In the genomic region with DNA sequence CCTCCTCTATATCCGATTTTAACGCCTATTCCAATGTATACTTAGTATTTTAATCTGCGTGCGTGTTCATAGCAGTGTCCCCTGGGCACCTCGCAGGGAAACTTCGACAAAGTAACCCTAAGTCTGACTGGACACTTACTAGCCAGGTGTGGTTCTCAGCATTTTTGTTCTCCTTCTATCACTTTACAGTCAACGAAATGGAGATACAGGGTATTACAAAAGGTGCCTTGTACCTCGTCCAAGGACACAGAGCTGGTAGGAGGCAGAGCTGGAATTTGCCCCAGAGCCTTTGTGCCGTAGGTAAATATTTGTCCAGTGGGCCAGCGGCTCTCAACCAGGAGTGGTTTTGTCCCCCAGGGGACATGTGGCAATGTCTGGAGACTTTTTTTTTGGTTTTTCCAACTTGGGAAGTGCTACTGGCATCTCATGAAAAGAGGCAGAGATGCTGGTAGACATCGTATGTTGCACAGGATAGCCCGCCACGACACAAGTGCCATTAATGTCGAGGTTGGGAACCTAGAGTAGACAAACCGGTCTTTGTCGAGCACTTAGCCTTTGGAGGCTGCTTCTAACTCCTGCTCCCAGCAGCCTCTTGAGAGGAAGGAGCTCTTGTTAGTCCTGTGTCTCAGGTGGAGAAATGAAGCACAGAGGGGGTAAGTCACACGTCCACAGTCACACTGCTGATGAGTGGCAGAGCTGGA, we compare ENCODE assay signal across 8 cellular contexts. TPM values are rescaled to one million over a fixed set of nuclear protein-coding genes. Genes with fewer than 3 reads are reported as not detected.
DNase-seq lines count a peak whose midpoint lies in the region; FAIRE-seq and TF ChIP-seq lines count a peak whose summit lies in the region.

No MANE protein-coding gene starts in this region.

- peaks cover 47% of the 10 kb centered on the region for H4K20me1 ChIP-seq in BLaER1

- intact Hi-C loops in breast epithelium (cut with DNase I; ENCODE audit: low total_unique reads): no loop called here

- H3K9me3 ChIP-seq in BLaER1 (no peaks in the 10 kb centered on the region), KOPT-K1 (ENCODE audit: insufficient read depth, low read length, poor library complexity, severe bottlenecking) (no peaks in the 10 kb centered on the region), breast epithelium (no peaks in the 10 kb centered on the region), muscle layer of colon (ENCODE audit: low read length) (no peaks in the 10 kb centered on the region)

- H3K4me3 ChIP-seq in BLaER1: peak overlapping the region; percentile 77
- peak overlapping the region in 2 of 3 donors; percentile 60 to 76 for H3K4me3 ChIP-seq in breast epithelium
- H3K4me3 ChIP-seq in muscle layer of colon (ENCODE audit: low read depth in 1 of 2, low read length in 2 of 2): peak overlapping the region in 1 of 2 donors; percentile 57

- peak; percentile 62 to 67 for DNase-seq in breast epithelium (ENCODE audit: low spot score in 2 of 2)
- no peak for DNase-seq in AG08396 (ENCODE audit: low spot score)
- DNase-seq in frontal cortex (ENCODE audit: low spot score in 2 of 2): no peak
- no peak for DNase-seq in stimulated activated CD4-positive, alpha-beta T cell treated with anti-CD3 and anti-CD28 coated beads, Interleukin-2, amount 100 ng/mL, for 24 hours
- DNase-seq in hypothalamus (lab: John Stamatoyannopoulos, UW): no peak

- peak overlapping the region; percentile 92 for H3K4me2 ChIP-seq in BLaER1

- no peak for TF ChIP-seq POLR2A in breast epithelium (IDR thresholded peaks at IDR 0.05)

- peak overlapping the region; percentile 73 for H3K9ac ChIP-seq in BLaER1
- peak overlapping the region; percentile 1 for H3K9ac ChIP-seq in muscle layer of colon (ENCODE audit: low read length)

- H3K27me3 ChIP-seq in BLaER1 (no peaks in the 10 kb centered on the region), breast epithelium (no peaks in the 10 kb centered on the region), muscle layer of colon (ENCODE audit: control insufficient read depth in 1 of 2, insufficient read depth in 2 of 2, low read length in 2 of 2) (no peaks in the 10 kb centered on the region)

- H3K36me3 ChIP-seq in BLaER1 (peaks cover 33% of the 10 kb centered on the region), KOPT-K1 (ENCODE audit: insufficient read depth, low read length) (peaks cover 12% of the 10 kb centered on the region; the same call in 1 of the 2 replicates), breast epithelium (no peaks in the 10 kb centered on the region), muscle layer of colon (ENCODE audit: insufficient read depth, low read length) (peaks cover 3% of the 10 kb centered on the region)

- TF ChIP-seq CTCF in breast epithelium (IDR thresholded peaks at IDR 0.05): no peak

- H3K4me1 ChIP-seq in BLaER1 (peaks cover 54% of the 10 kb centered on the region), breast epithelium (peaks cover 0 to 22% of the 10 kb centered on the region in 2 donors), muscle layer of colon (ENCODE audit: insufficient read depth, low read length) (peaks cover 22% of the 10 kb centered on the region)

- H3K27ac ChIP-seq in BLaER1 (peak overlapping the region; percentile 63), KOPT-K1 (ENCODE audit: low read depth, low read length, poor library complexity, severe bottlenecking) (peak overlapping the region; percentile 84), breast epithelium (peak overlapping the region; percentile 97 to 98), muscle layer of colon (ENCODE audit: low read depth, low read length) (peak overlapping the region; percentile 39)

- FAIRE-seq in frontal cortex (lab: Jason Lieb, UNC): no peak

RNA-seq across cellular contexts. Expression of a gene that starts 1.1 kb away (rescaled TPM):
- total RNA-seq in breast epithelium (10 to 100 TPM; 13.9 to 38.5 (median 33.1) TPM), frontal cortex (10.2 TPM)

RNA-seq across cellular contexts. Expression of a gene that starts 21.1 kb away (rescaled TPM):
- total RNA-seq in breast epithelium: 10 to 100 TPM; 10.2 to 11.1 (median 10.4) TPM
- 15.1 TPM for total RNA-seq in frontal cortex

RNA-seq across cellular contexts. Expression of a gene that starts 33.6 kb away (rescaled TPM):
- total RNA-seq in breast epithelium (not detected), frontal cortex (0.41 TPM)

RNA-seq across cellular contexts. Expression of a gene that starts 55.3 kb away (rescaled TPM):
- total RNA-seq in breast epithelium (not detected), frontal cortex (not detected)

RNA-seq across cellular contexts. Expression of a gene that starts 59.8 kb away (rescaled TPM):
- total RNA-seq in breast epithelium (not detected), frontal cortex (not detected)

Comparison
In these comparisons a context has a peak if more than half of its experiments do, and no peak if none do; other contexts are left out.
1. H3K27ac ChIP-seq: peak in every context shown above with its lines; median percentile 98 in breast epithelium; 84 in KOPT-K1; 63 in BLaER1; 39 in muscle layer of colon.
2. DNase-seq: peak in breast epithelium (2 of 2); none in AG08396 (single experiment), frontal cortex (0 of 2), stimulated activated CD4-positive, alpha-beta T cell treated with anti-CD3 and anti-CD28 coated beads, Interleukin-2, amount 100 ng/mL, for 24 hours (0 of 2) and hypothalamus (0 of 51).